In the genomic region with DNA sequence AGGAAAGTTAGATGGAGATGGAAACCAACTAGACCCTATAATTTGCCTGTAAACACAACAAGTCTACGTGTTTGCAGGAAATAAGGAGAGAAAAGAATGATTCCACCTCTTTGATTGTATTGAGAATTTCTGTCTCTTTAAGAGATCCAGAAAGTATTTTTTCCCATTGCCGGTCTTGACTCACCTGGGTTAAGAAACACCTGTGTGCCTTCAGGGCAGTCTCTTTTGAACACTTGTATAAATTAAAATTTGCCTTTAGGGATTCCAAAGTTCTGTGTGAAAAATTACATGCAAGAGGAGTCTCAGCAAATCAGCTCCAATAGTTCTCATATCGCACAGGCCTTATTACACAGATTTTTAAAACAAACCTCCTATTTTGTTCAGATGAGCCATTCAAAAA, we compare ENCODE assay signal across 25 cellular contexts.
"Had no signal": no experiment of that assay in that cellular context is flagged by ENCODE, and none has a peak within 500 bp of the region (broad histone marks: within the 10 kb centered on the region; RNA-seq: fewer than 3 reads in every experiment).

No MANE protein-coding gene starts in this region.

- H3K27me3 Mint-ChIP-seq: progenitor cell of endocrine pancreas had no signal

- H3K27ac Mint-ChIP-seq: effector memory CD8-positive, alpha-beta T cell; memory B cell; naive B cell; natural killer cell treated with Interleukin-12 subunit alpha and Interleukin-12 subunit beta and Interleukin-15 and Interleukin-18, amount 100 ng/mL, for 72 hours; progenitor cell of endocrine pancreas; stimulated activated naive B cell treated with anti-CD40 and anti-IgM and Interleukin-4, amounts not matched to agents 10 μg/mL and 1 μg/mL and 100 μg/mL, for 72 hours; stimulated activated naive CD8-positive, alpha-beta T cell treated with anti-CD3 and anti-CD28 coated beads, Interleukin-15, Interleukin-2, amounts not matched to agents 100 ng/mL and 50 ng/mL, for 24 hours had no signal

- DNase-seq: cortex of kidney; effector memory CD8-positive, alpha-beta T cell; foreskin fibroblast; heart left ventricle; left cardiac atrium; left ventricle myocardium superior; lower lobe of right lung; mucosa of descending colon; naive B cell; right lobe of liver; small intestine; stimulated activated CD4-positive, alpha-beta T cell treated with anti-CD3 and anti-CD28 coated beads, Interleukin-15, amount 100 ng/mL, for 24 hours; stimulated activated CD4-positive, alpha-beta T cell treated with anti-CD3 and anti-CD28 coated beads, Interleukin-2, amount 100 ng/mL, for 48 hours; stimulated activated naive B cell treated with anti-CD40 and anti-IgM and Interleukin-4, amounts not matched to agents 10 μg/mL and 1 μg/mL and 100 μg/mL, for 72 hours; transverse colon had no signal

- H3K4me1 Mint-ChIP-seq: memory B cell; naive B cell; neural crest cell; stimulated activated naive B cell treated with anti-CD40 and anti-IgM and Interleukin-4, amounts not matched to agents 10 μg/mL and 1 μg/mL and 100 μg/mL, for 72 hours had no signal

- ATAC-seq: effector memory CD8-positive, alpha-beta T cell; gastroesophageal sphincter; left cardiac atrium; lower lobe of right lung; mucosa of descending colon; natural killer cell treated with Interleukin-12 subunit alpha and Interleukin-12 subunit beta and Interleukin-15 and Interleukin-18, amount 100 ng/mL, for 72 hours; right lobe of liver; stimulated activated naive B cell treated with anti-CD40 and anti-IgM and Interleukin-4, amounts not matched to agents 10 μg/mL and 1 μg/mL and 100 μg/mL, for 72 hours had no signal

- H3K9me3 ChIP-seq: lower lobe of right lung, mucosa of descending colon, right lobe of liver, transverse colon, vagina had no signal

- H3K27me3 ChIP-seq: gastroesophageal sphincter, heart left ventricle, hepatocyte, right lobe of liver, transverse colon, vagina had no signal

- H3K27ac ChIP-seq: gastroesophageal sphincter, heart left ventricle, hepatocyte, lower lobe of right lung, parathyroid adenoma, right lobe of liver, thoracic aorta, transverse colon, vagina had no signal

- H3K4me1 ChIP-seq: gastroesophageal sphincter, lower lobe of right lung, parathyroid adenoma, transverse colon, vagina had no signal

- H3K4me3 Mint-ChIP-seq: effector memory CD8-positive, alpha-beta T cell; memory B cell; naive B cell; natural killer cell treated with Interleukin-12 subunit alpha and Interleukin-12 subunit beta and Interleukin-15 and Interleukin-18, amount 100 ng/mL, for 72 hours; neural crest cell; stimulated activated naive B cell treated with anti-CD40 and anti-IgM and Interleukin-4, amounts not matched to agents 10 μg/mL and 1 μg/mL and 100 μg/mL, for 72 hours; stimulated activated naive CD8-positive, alpha-beta T cell treated with anti-CD3 and anti-CD28 coated beads, Interleukin-15, Interleukin-2, amounts not matched to agents 100 ng/mL and 50 ng/mL, for 24 hours had no signal

- H3K4me3 ChIP-seq: gastroesophageal sphincter, heart left ventricle, hepatocyte, lower lobe of right lung, mucosa of descending colon, right lobe of liver, thoracic aorta, transverse colon, vagina had no signal

- H3K36me3 ChIP-seq: gastroesophageal sphincter, heart left ventricle, lower lobe of right lung, right lobe of liver, thoracic aorta, transverse colon, vagina had no signal
